Comparison of ENCODE assay signal across 8 cellular contexts in genomic region chr2:53787911-53788289, GRCh38. TPM values are rescaled to one million over a fixed set of nuclear protein-coding genes. Genes with fewer than 3 reads are reported as not detected.
A peak's percentile ranks its signal among the peaks of the same experiment; 100 is the strongest.
DNase-seq lines count a peak whose midpoint lies in the region; ATAC-seq and TF ChIP-seq lines count a peak whose summit lies in the region.

No MANE protein-coding gene starts in this region.

- intact Hi-C loops in activated T-helper 1 cell treated with anti-CD3 and anti-CD28 coated beads, Interleukin-12 subunit alpha, Interleukin-12 subunit beta, Interleukin-2, Interleukin-4 antibody, amounts not matched to agents 30 ng/mL and 10 ng/mL and 1 ng/mL, durations not matched to agents 14 hours and 24 hours and 36 hours (cut with micrococcal nuclease), result loop anchor here (1.0 to 10.0 kb wide), 12 partner anchors 21 to 1904 kb away; partner anchors contain the start of genes ACYP2, CHAC2, CLHC1 and EML6

- H3K27ac Mint-ChIP-seq in T-helper 2 cell treated with Interferon-gamma antibody and Interleukin-4, amounts not matched to agents 5 μg/mL and 100 μg/mL, for 36 hours, result peak overlapping the region; percentile 96
- H3K27ac Mint-ChIP-seq in activated T-helper 1 cell treated with anti-CD3 and anti-CD28 coated beads, Interleukin-12 subunit alpha, Interleukin-12 subunit beta, Interleukin-2, Interleukin-4 antibody, amounts not matched to agents 30 ng/mL and 10 ng/mL and 1 ng/mL, durations not matched to agents 14 hours and 24 hours and 36 hours, result peak overlapping the region; percentile 97
- H3K27ac Mint-ChIP-seq in immature natural killer cell, result peak overlapping the region; percentile 96 to 99 (median 98)

- H3K9me3 Mint-ChIP-seq in T-helper 2 cell treated with Interferon-gamma antibody and Interleukin-4, amounts not matched to agents 5 μg/mL and 100 μg/mL, for 36 hours, result no peaks in the 10 kb centered on the region
- no peaks in the 10 kb centered on the region for H3K9me3 Mint-ChIP-seq in activated T-helper 1 cell treated with anti-CD3 and anti-CD28 coated beads, Interleukin-12 subunit alpha, Interleukin-12 subunit beta, Interleukin-2, Interleukin-4 antibody, amounts not matched to agents 30 ng/mL and 10 ng/mL and 1 ng/mL, durations not matched to agents 14 hours and 24 hours and 36 hours
- no peaks in the 10 kb centered on the region for H3K9me3 Mint-ChIP-seq in immature natural killer cell

- H3K4me1 Mint-ChIP-seq in T-helper 2 cell treated with Interferon-gamma antibody and Interleukin-4, amounts not matched to agents 5 μg/mL and 100 μg/mL, for 36 hours (ENCODE audit: low read depth), result peaks cover 36% of the 10 kb centered on the region
- H3K4me1 Mint-ChIP-seq in activated T-helper 1 cell treated with anti-CD3 and anti-CD28 coated beads, Interleukin-12 subunit alpha, Interleukin-12 subunit beta, Interleukin-2, Interleukin-4 antibody, amounts not matched to agents 30 ng/mL and 10 ng/mL and 1 ng/mL, durations not matched to agents 14 hours and 24 hours and 36 hours (ENCODE audit: low read depth), result peaks cover 45% of the 10 kb centered on the region
- peaks cover 49 to 78% of the 10 kb centered on the region in 2 donors for H3K4me1 Mint-ChIP-seq in immature natural killer cell

- no peak overlapping the region for H3K27ac ChIP-seq in suprapubic skin

- WGBS in suprapubic skin, result 5% methylated on average over 7 of the region's 7 CpGs

- no peak for DNase-seq in T-helper 2 cell treated with Interferon-gamma antibody and Interleukin-4, amounts not matched to agents 5 μg/mL and 100 μg/mL, for 36 hours (ENCODE audit: low spot score)
- DNase-seq in T-helper 2 cell (no peak), immature natural killer cell (no peak), suprapubic skin (ENCODE audit: low spot score in 2 of 2) (no peak), SKM-1 (lab: John Stamatoyannopoulos, UW; ENCODE audit: unreplicated experiment) (no peak), dedifferentiated amniotic fluid mesenchymal stem cell (ENCODE audit: extremely low spot score) (no peak)
- DNase-seq in activated T-helper 1 cell treated with anti-CD3 and anti-CD28 coated beads, Interleukin-12 subunit alpha, Interleukin-12 subunit beta, Interleukin-2, Interleukin-4 antibody, amounts not matched to agents 30 ng/mL and 10 ng/mL and 1 ng/mL, durations not matched to agents 14 hours and 24 hours and 36 hours (ENCODE audit: low spot score), result no peak

- no peak for ATAC-seq in esophagus mucosa

- no peaks in the 10 kb centered on the region for H3K27me3 Mint-ChIP-seq in T-helper 2 cell treated with Interferon-gamma antibody and Interleukin-4, amounts not matched to agents 5 μg/mL and 100 μg/mL, for 36 hours (ENCODE audit: low read depth)
- no peaks in the 10 kb centered on the region for H3K27me3 Mint-ChIP-seq in activated T-helper 1 cell treated with anti-CD3 and anti-CD28 coated beads, Interleukin-12 subunit alpha, Interleukin-12 subunit beta, Interleukin-2, Interleukin-4 antibody, amounts not matched to agents 30 ng/mL and 10 ng/mL and 1 ng/mL, durations not matched to agents 14 hours and 24 hours and 36 hours (ENCODE audit: insufficient read depth)
- peaks cover 9 to 17% (median 13%) of the 10 kb centered on the region in 3 donors for H3K27me3 Mint-ChIP-seq in immature natural killer cell (ENCODE audit: low read depth in 3 of 3)

- no peak for TF ChIP-seq POLR2A in suprapubic skin (IDR thresholded peaks at IDR 0.05)

- H3K4me3 ChIP-seq in suprapubic skin, result peak overlapping the region; percentile 75

- peaks cover 10% of the 10 kb centered on the region for H3K36me3 Mint-ChIP-seq in T-helper 2 cell treated with Interferon-gamma antibody and Interleukin-4, amounts not matched to agents 5 μg/mL and 100 μg/mL, for 36 hours (ENCODE audit: low read depth)
- peaks cover 7% of the 10 kb centered on the region for H3K36me3 Mint-ChIP-seq in activated T-helper 1 cell treated with anti-CD3 and anti-CD28 coated beads, Interleukin-12 subunit alpha, Interleukin-12 subunit beta, Interleukin-2, Interleukin-4 antibody, amounts not matched to agents 30 ng/mL and 10 ng/mL and 1 ng/mL, durations not matched to agents 14 hours and 24 hours and 36 hours (ENCODE audit: low read depth)
- H3K36me3 Mint-ChIP-seq in immature natural killer cell, result no peaks in the 10 kb centered on the region

- no peak for TF ChIP-seq CTCF in suprapubic skin (IDR thresholded peaks at IDR 0.05)

- no peaks in the 10 kb centered on the region for H3K36me3 ChIP-seq in suprapubic skin

- TF ChIP-seq EP300 in suprapubic skin (IDR thresholded peaks at IDR 0.05), result no peak

- peaks cover 41% of the 10 kb centered on the region for H3K4me1 ChIP-seq in suprapubic skin

- H3K4me3 Mint-ChIP-seq in T-helper 2 cell treated with Interferon-gamma antibody and Interleukin-4, amounts not matched to agents 5 μg/mL and 100 μg/mL, for 36 hours, result peak overlapping the region; percentile 96
- peak overlapping the region; percentile 99 for H3K4me3 Mint-ChIP-seq in activated T-helper 1 cell treated with anti-CD3 and anti-CD28 coated beads, Interleukin-12 subunit alpha, Interleukin-12 subunit beta, Interleukin-2, Interleukin-4 antibody, amounts not matched to agents 30 ng/mL and 10 ng/mL and 1 ng/mL, durations not matched to agents 14 hours and 24 hours and 36 hours
- H3K4me3 Mint-ChIP-seq in immature natural killer cell, result peak overlapping the region; percentile 94 to 100 (median 97)

- H3K9me3 ChIP-seq in suprapubic skin, result no peaks in the 10 kb centered on the region

- H3K27me3 ChIP-seq in suprapubic skin, result no peaks in the 10 kb centered on the region

RNA-seq across cellular contexts. Expression of gene ERLEC1, which starts 1.1 kb away (rescaled TPM):
- 28.4 and 29.6 TPM in 2 replicates for total RNA-seq in activated T-helper 1 cell treated with anti-CD3 and anti-CD28 coated beads, Interleukin-12 subunit alpha, Interleukin-12 subunit beta, Interleukin-2, Interleukin-4 antibody, amounts not matched to agents 30 ng/mL and 10 ng/mL and 1 ng/mL, durations not matched to agents 14 hours and 24 hours and 36 hours
- polyA plus RNA-seq in immature natural killer cell, result 10 to 100 TPM; 43.2 to 94.3 (median 46.0) TPM
- total RNA-seq in suprapubic skin (10 to 100 TPM; 30.9 to 86.1 (median 36.5) TPM), esophagus mucosa (15.5 TPM)

RNA-seq across cellular contexts. Expression of gene ASB3, which starts 1.1 kb away (rescaled TPM):
- 18.6 and 21.5 TPM in 2 replicates for total RNA-seq in activated T-helper 1 cell treated with anti-CD3 and anti-CD28 coated beads, Interleukin-12 subunit alpha, Interleukin-12 subunit beta, Interleukin-2, Interleukin-4 antibody, amounts not matched to agents 30 ng/mL and 10 ng/mL and 1 ng/mL, durations not matched to agents 14 hours and 24 hours and 36 hours
- 10 to 100 TPM; 13.0 to 15.2 (median 13.4) TPM for polyA plus RNA-seq in immature natural killer cell
- total RNA-seq in suprapubic skin (10 to 100 TPM in 3 of 4 donors, 1 to 10 TPM in 1; 9.8 to 28.8 (median 12.6) TPM), esophagus mucosa (9.2 TPM)

RNA-seq across cellular contexts. Expression of gene CHAC2, which starts 20.3 kb away (rescaled TPM):
- total RNA-seq in activated T-helper 1 cell treated with anti-CD3 and anti-CD28 coated beads, Interleukin-12 subunit alpha, Interleukin-12 subunit beta, Interleukin-2, Interleukin-4 antibody, amounts not matched to agents 30 ng/mL and 10 ng/mL and 1 ng/mL, durations not matched to agents 14 hours and 24 hours and 36 hours, result 24.1 and 25.6 TPM in 2 replicates
- 1 to 10 TPM; 2.3 to 4.3 (median 3.0) TPM for polyA plus RNA-seq in immature natural killer cell
- 1 to 10 TPM; 1.4 to 6.4 (median 3.0) TPM for total RNA-seq in suprapubic skin
- total RNA-seq in esophagus mucosa, result 4.8 TPM
